10 cellular contexts compared by ENCODE assay signal in genomic region chr5:73901455-73901854, GRCh38.
DNase-seq lines count a peak whose midpoint lies in the region; ATAC-seq, FAIRE-seq and TF ChIP-seq lines count a peak whose summit lies in the region.
"Had no signal": no experiment of that assay in that cellular context is flagged by ENCODE, and none has a peak within 500 bp of the region (broad histone marks: within the 10 kb centered on the region; RNA-seq: fewer than 3 reads in every experiment).

No MANE protein-coding gene starts in this region.

- no peak overlapping the region for H2AFZ ChIP-seq in GM23338
- H2AFZ ChIP-seq in H1 (ENCODE audit: low read length): no peak overlapping the region

- H3K9me3 ChIP-seq in H1 (ENCODE audit: insufficient read depth in 2 of 2, low read depth in 1 of 2, low read length in 1 of 2): no peaks in the 10 kb centered on the region
- H3K9me3 ChIP-seq: SJCRH30 had no signal

- H3K36me3 ChIP-seq in GM23338 (ENCODE audit: insufficient read depth) (no peaks in the 10 kb centered on the region; the same call in 1 of the 2 replicates), H1 (ENCODE audit: control insufficient read depth in 2 of 4, insufficient read depth in 4 of 4, low read length in 3 of 4) (no peaks in the 10 kb centered on the region)
- H3K36me3 ChIP-seq: SJCRH30 had no signal

- H3K4me1 ChIP-seq in GM23338 (ENCODE audit: insufficient read depth): no peaks in the 10 kb centered on the region
- no peaks in the 10 kb centered on the region for H3K4me1 ChIP-seq in H1 (replicated peaks in 1 of 4; ENCODE audit: control insufficient read depth in 3 of 4, insufficient read depth in 4 of 4, low read length in 3 of 4)

- H2AK5ac ChIP-seq in H1 (ENCODE audit: low read depth, low read length): no peak overlapping the region

- FAIRE-seq in H1 (lab: Jason Lieb, UNC): no peak

- no peak overlapping the region for H3K14ac ChIP-seq in H1 (ENCODE audit: insufficient read length)

- H3K27ac ChIP-seq in GM23338 (ENCODE audit: low read depth) (no peak overlapping the region), H1 (ENCODE audit: low read depth, low read length) (no peak overlapping the region)

- no peak overlapping the region for H3K4me3 ChIP-seq in GM23338
- H3K4me3 ChIP-seq in H1 (ENCODE audit: extremely low read depth in 1 of 4, insufficient read depth in 2 of 4, low read depth in 3 of 4, low read length in 4 of 4): no peak overlapping the region
- H3K4me3 ChIP-seq: GM12878, SJCRH30 had no signal

- H3K79me1 ChIP-seq in H1 (ENCODE audit: low read depth, low read length): no peaks in the 10 kb centered on the region

- H3K27me3 ChIP-seq in GM23338 (ENCODE audit: insufficient read depth): no peaks in the 10 kb centered on the region
- H3K27me3 ChIP-seq in H1 (replicated peaks in 1 of 4; ENCODE audit: control insufficient read depth in 3 of 4, extremely low read depth in 1 of 4, insufficient read depth in 3 of 4, low read length in 3 of 4): no peaks in the 10 kb centered on the region
- H3K27me3 ChIP-seq: SJCRH30 had no signal

- peaks cover 3% of the 10 kb centered on the region; the same call in 1 of the 3 replicates for H3K4me1 Mint-ChIP-seq in GM23338
- H3K4me1 Mint-ChIP-seq in progenitor cell of endocrine pancreas (ENCODE audit: low read depth): peaks cover 6% of the 10 kb centered on the region

- no peak for TF ChIP-seq EP300 in H1 (IDR thresholded peaks at IDR 0.05; ENCODE audit: borderline replicate concordance in 1 of 2, low read depth in 2 of 2, low read length in 2 of 2)

- H3K36me3 Mint-ChIP-seq in GM23338 (ENCODE audit: low read depth) (no peaks in the 10 kb centered on the region), progenitor cell of endocrine pancreas (ENCODE audit: insufficient read depth) (peaks cover 3% of the 10 kb centered on the region)

- H2BK12ac ChIP-seq in H1 (ENCODE audit: low read depth, low read length): no peak overlapping the region

- H2BK120ac ChIP-seq in H1 (replicated peaks; ENCODE audit: low read depth, low read length): no peak overlapping the region

- POLR2A ChIA-PET in H1 (lab: Charles Lee; ENCODE audit: partially characterized antibody): interaction anchor here (1.0 kb wide), 1 partner anchor 24 kb away, joined by 3 read pairs; no protein-coding TSS in a partner anchor

- H3K27ac Mint-ChIP-seq in GM23338 (no peak overlapping the region), progenitor cell of endocrine pancreas (peak overlapping the region; percentile 58)

- H3K18ac ChIP-seq in H1 (ENCODE audit: extremely low read depth, low read length): no peak overlapping the region

- H2BK5ac ChIP-seq in H1 (ENCODE audit: low read depth, low read length): no peak overlapping the region

- TF ChIP-seq RAD21 in H1 (IDR thresholded peaks at IDR 0.05 in 1 of 2, conservative IDR thresholded peaks at IDR 0.05 in 1 of 2; ENCODE audit: low read depth in 2 of 2, low read length in 2 of 2): peak; percentile 41 to 52

- H3K4me2 ChIP-seq in GM23338: no peak overlapping the region
- no peak overlapping the region for H3K4me2 ChIP-seq in H1 (ENCODE audit: insufficient read depth in 1 of 2, low read depth in 2 of 2, low read length in 2 of 2)

- no peak overlapping the region for H4K91ac ChIP-seq in H1 (replicated peaks; ENCODE audit: insufficient read length, low read length)

- TF ChIP-seq CTCF in GM23338 (conservative IDR thresholded peaks at IDR 0.05; ENCODE audit: low read depth in 2 of 2): peak; percentile 33 to 46; a peak in 3 of 4 replicates
- peak in 2 of 3 experiments; percentile 11 to 26; a peak in 3 of 4 replicates for TF ChIP-seq CTCF in H1 (IDR thresholded peaks at IDR 0.05; ENCODE audit: control extremely low read depth in 1 of 3, insufficient read depth in 1 of 3, low read depth in 1 of 3, low read length in 3 of 3)
- no peak for TF ChIP-seq CTCF in progenitor cell of endocrine pancreas (IDR thresholded peaks at IDR 0.05; ENCODE audit: unreplicated experiment)
- TF ChIP-seq CTCF in GM20000 (IDR thresholded peaks at IDR 0.05; ENCODE audit: extremely low read depth, missing control alignments): no peak

- H3K9me2 ChIP-seq in GM23338 (ENCODE audit: insufficient read depth): no peaks in the 10 kb centered on the region

- no peak overlapping the region for H3K9ac ChIP-seq in H1 (replicated peaks in 1 of 4; ENCODE audit: extremely low read depth in 1 of 4, low read depth in 3 of 4, low read length in 3 of 4)

- 64% methylated on average over 4 of the region's 4 CpGs; no CpG with 5 or more reads in 1 of the 2 experiments for WGBS in H1 (ENCODE audit: extremely low coverage in 1 of 2, insufficient coverage in 1 of 2, insufficient read length in 1 of 2, insufficient replicate concordance in 2 of 2, low coverage in 1 of 2, low lambda C conversion rate in 2 of 2, missing lambda C conversion rate in 1 of 2), 2 experiments

- H3K27me3 Mint-ChIP-seq in GM23338 (ENCODE audit: insufficient read depth, low read depth, poor library complexity) (peaks cover 2% of the 10 kb centered on the region), progenitor cell of endocrine pancreas (no peaks in the 10 kb centered on the region)

- H3K79me2 ChIP-seq in GM23338 (replicated peaks; ENCODE audit: insufficient read depth) (no peaks in the 10 kb centered on the region), H1 (ENCODE audit: control insufficient read depth in 1 of 2, insufficient read depth in 2 of 2, low read length in 2 of 2) (no peaks in the 10 kb centered on the region)

- no peak overlapping the region for H3K56ac ChIP-seq in H1 (replicated peaks; ENCODE audit: insufficient read length, low read depth, low read length)

- H3K23ac ChIP-seq in H1 (ENCODE audit: insufficient read length): no peak overlapping the region

- DNase-seq in GM23338 (ENCODE audit: low spot score) (peak; percentile 40), NCI-H2171 (lab: John Stamatoyannopoulos, UW) (peak; percentile 24), H1 (ENCODE audit: low read depth in 1 of 2, low spot score in 2 of 2) (no peak), progenitor cell of endocrine pancreas (ENCODE audit: low spot score, unreplicated experiment) (no peak), GM20000 (ENCODE audit: low spot score) (no peak), epidermal melanocyte (ENCODE audit: insufficient read length, low spot score) (no peak)
- DNase-seq: NCI-H146 had no signal

- H2BK20ac ChIP-seq in H1 (ENCODE audit: low read length): no peak overlapping the region

- no peak overlapping the region for H2BK15ac ChIP-seq in H1 (ENCODE audit: low read length)

- peak; percentile 41; the same call in 1 of the 3 replicates for ATAC-seq in GM23338
- no peak for ATAC-seq in GM21423 (IDR thresholded peaks at IDR 0.05; ENCODE audit: unreplicated experiment)
- ATAC-seq: GM12878 had no signal

- no peak for TF ChIP-seq POLR2A in H1 (IDR thresholded peaks at IDR 0.05; ENCODE audit: control extremely low read depth in 1 of 2, low read depth in 2 of 2, low read length in 2 of 2)

- H3F3A ChIP-seq in GM23338 (replicated peaks; ENCODE audit: low read depth): no peaks in the 10 kb centered on the region

- no peak overlapping the region for H4K8ac ChIP-seq in H1 (ENCODE audit: extremely low read depth, insufficient read depth, low read length)

- no peak overlapping the region for H4K5ac ChIP-seq in H1 (ENCODE audit: insufficient read length, low read depth, low read length)

- H3K23me2 ChIP-seq in H1 (ENCODE audit: low read depth, low read length): no peaks in the 10 kb centered on the region

- H4K20me1 ChIP-seq in GM23338 (replicated peaks; ENCODE audit: insufficient read depth) (no peaks in the 10 kb centered on the region), H1 (replicated peaks in 1 of 2; ENCODE audit: control insufficient read depth in 1 of 2, insufficient read depth in 2 of 2, low read length in 2 of 2) (no peaks in the 10 kb centered on the region)

- peaks cover 4% of the 10 kb centered on the region; the same call in 1 of the 3 replicates for H3K9me3 Mint-ChIP-seq in GM23338
- H3K9me3 Mint-ChIP-seq in progenitor cell of endocrine pancreas (ENCODE audit: low read depth): no peaks in the 10 kb centered on the region

- no peak overlapping the region for H3K4ac ChIP-seq in H1 (replicated peaks; ENCODE audit: insufficient read length, low read depth, low read length)

- CTCF ChIA-PET in H1 (lab: Charles Lee; ENCODE audit: partially characterized antibody): interaction anchor here (0.5 to 2.5 kb wide), 27 partner anchors 8 to 815 kb away, joined by 3 to 17 read pairs (median 4); partner anchors contain the start of gene ENC1

- no peak overlapping the region for H3K4me3 Mint-ChIP-seq in GM23338
- no peak overlapping the region for H3K4me3 Mint-ChIP-seq in progenitor cell of endocrine pancreas (ENCODE audit: low read depth)

TF ChIP-seq in GM23338, 12 proteins besides CTCF, POLR2A, EP300 and RAD21 (continues in another document):
- TF ChIP-seq ZNF114 (CRISPR knock-in tag; IDR thresholded peaks at IDR 0.05): no peak
- TF ChIP-seq EZH2phosphoT487 (IDR thresholded peaks at IDR 0.05; ENCODE audit: unreplicated experiment): no peak
- no peak for TF ChIP-seq ETS1 (IDR thresholded peaks at IDR 0.05)
- no peak for TF ChIP-seq POLR2AphosphoS5 (IDR thresholded peaks at IDR 0.05; ENCODE audit: low read depth)
- no peak for TF ChIP-seq STAT1 (IDR thresholded peaks at IDR 0.05; ENCODE audit: unreplicated experiment)

TF ChIP-seq in H1, 55 proteins besides CTCF, POLR2A, EP300 and RAD21:
- TF ChIP-seq HDAC2 (IDR thresholded peaks at IDR 0.05; ENCODE audit: borderline replicate concordance in 1 of 2, low read depth in 2 of 2, low read length in 2 of 2) (no peak), NANOG (IDR thresholded peaks at IDR 0.05; ENCODE audit: insufficient read depth, low read depth, low read length, poor library complexity, severe bottlenecking) (no peak), BCL11A (IDR thresholded peaks at IDR 0.05; ENCODE audit: low read depth in 2 of 2, low read length in 2 of 2) (no peak)

Comparison
In these comparisons a context has a peak if more than half of its experiments do, and no peak if none do; other contexts are left out.
1. DNase-seq: peak in GM23338 (single experiment) and NCI-H2171 (single experiment); none in H1 (0 of 2), progenitor cell of endocrine pancreas (single experiment), GM20000 (single experiment) and epidermal melanocyte (single experiment).
2. CTCF ChIP-seq: peak in GM23338 (2 of 2) and H1 (2 of 3); none in progenitor cell of endocrine pancreas (single experiment) and GM20000 (single experiment).